Comparison of ENCODE assay signal across 38 cellular contexts in genomic region chr9:90741036-90741435, GRCh38.
"Had no signal": no experiment of that assay in that cellular context is flagged by ENCODE, and none has a peak within 500 bp of the region (broad histone marks: within the 10 kb centered on the region; RNA-seq: fewer than 3 reads in every experiment).

No MANE protein-coding gene starts in this region.

- H3K27ac Mint-ChIP-seq: activated CD4-positive, alpha-beta memory T cell treated with anti-CD3 and anti-CD28 coated beads, Interleukin-2, amount 10 ng/mL, durations not matched to agents 7 days and 5 days; activated CD4-positive, alpha-beta T cell treated with anti-CD3 and anti-CD28 coated beads for 36 hours; activated CD4-positive, alpha-beta T cell treated with anti-CD3 and anti-CD28 coated beads, Interleukin-2, amount 10 ng/mL, durations not matched to agents 7 days and 5 days; activated CD8-positive, alpha-beta memory T cell treated with anti-CD3 and anti-CD28 coated beads, Interleukin-2, amount 10 ng/mL, durations not matched to agents 7 days and 5 days; activated CD8-positive, alpha-beta T cell treated with anti-CD3 and anti-CD28 coated beads, Interleukin-2, amount 10 ng/mL, durations not matched to agents 7 days and 5 days; activated naive CD4-positive, alpha-beta T cell treated with anti-CD3 and anti-CD28 coated beads, Interleukin-2, amount 10 ng/mL, durations not matched to agents 7 days and 5 days; activated naive CD4-positive, alpha-beta T cell treated with anti-CD3 and anti-CD28 coated beads, Interleukin-2, amount 50 U/mL, for 24 hours; activated naive CD8-positive, alpha-beta T cell; activated naive CD8-positive, alpha-beta T cell treated with anti-CD3 and anti-CD28 coated beads, Interleukin-2, amount 10 ng/mL, durations not matched to agents 7 days and 5 days; activated naive CD8-positive, alpha-beta T cell treated with anti-CD3 and anti-CD28 coated beads, Interleukin-2, amount 50 U/mL, for 24 hours; activated T-cell treated with anti-CD3 and anti-CD28 coated beads, Interleukin-2, amount 50 U/mL, for 24 hours; activated T-helper 2 cell treated with anti-CD3 and anti-CD28 coated beads, Interferon-gamma antibody, Interleukin-2, Interleukin-4, amounts not matched to agents 10 μg/mL and 5 μg/mL and 100 μg/mL, durations not matched to agents 14 hours and 24 hours and 36 hours; brain; T-helper 2 cell treated with Interferon-gamma antibody and Interleukin-4, amounts not matched to agents 5 μg/mL and 100 μg/mL, for 36 hours had no signal

- H3K4me1 Mint-ChIP-seq: activated CD4-positive, alpha-beta memory T cell treated with anti-CD3 and anti-CD28 coated beads, Interleukin-2, amount 10 ng/mL, durations not matched to agents 7 days and 5 days; activated CD4-positive, alpha-beta T cell treated with anti-CD3 and anti-CD28 coated beads for 36 hours; activated CD4-positive, alpha-beta T cell treated with anti-CD3 and anti-CD28 coated beads, Interleukin-2, amount 10 ng/mL, durations not matched to agents 7 days and 5 days; activated CD8-positive, alpha-beta memory T cell treated with anti-CD3 and anti-CD28 coated beads, Interleukin-2, amount 10 ng/mL, durations not matched to agents 7 days and 5 days; activated naive CD4-positive, alpha-beta T cell treated with anti-CD3 and anti-CD28 coated beads, Interleukin-2, amount 10 ng/mL, durations not matched to agents 7 days and 5 days; activated naive CD4-positive, alpha-beta T cell treated with anti-CD3 and anti-CD28 coated beads, Interleukin-2, amount 50 U/mL, for 24 hours; activated naive CD8-positive, alpha-beta T cell treated with anti-CD3 and anti-CD28 coated beads, Interleukin-2, amount 10 ng/mL, durations not matched to agents 7 days and 5 days; central memory CD8-positive, alpha-beta T cell had no signal

- H3K9me3 ChIP-seq: ascending aorta, colonic mucosa had no signal

- H3K36me3 Mint-ChIP-seq: activated naive CD4-positive, alpha-beta T cell treated with anti-CD3 and anti-CD28 coated beads, Interleukin-2, amount 10 ng/mL, durations not matched to agents 7 days and 5 days; activated naive CD4-positive, alpha-beta T cell treated with anti-CD3 and anti-CD28 coated beads, Interleukin-2, amount 50 U/mL, for 24 hours; activated naive CD8-positive, alpha-beta T cell treated with anti-CD3 and anti-CD28 coated beads, Interleukin-2, amount 10 ng/mL, durations not matched to agents 7 days and 5 days had no signal

- H3K27ac ChIP-seq: ascending aorta, cardiac muscle cell, colonic mucosa, VCaP had no signal

- H3K27me3 Mint-ChIP-seq: activated CD4-positive, alpha-beta T cell treated with anti-CD3 and anti-CD28 coated beads for 36 hours; activated CD8-positive, alpha-beta memory T cell treated with anti-CD3 and anti-CD28 coated beads, Interleukin-2, amount 10 ng/mL, durations not matched to agents 7 days and 5 days; activated naive CD8-positive, alpha-beta T cell treated with anti-CD3 and anti-CD28 coated beads, Interleukin-2, amount 50 U/mL, for 24 hours; brain had no signal

- ATAC-seq: activated CD4-positive, alpha-beta T cell treated with anti-CD3 and anti-CD28 coated beads for 36 hours; activated CD4-positive, CD25-positive, alpha-beta regulatory T cell treated with anti-CD3 and anti-CD28 coated beads, Interleukin-2, amount 50 U/mL, for 24 hours; activated CD8-positive, alpha-beta memory T cell treated with anti-CD3 and anti-CD28 coated beads, Interleukin-2, amount 10 ng/mL, durations not matched to agents 7 days and 5 days; activated CD8-positive, alpha-beta T cell treated with anti-CD3 and anti-CD28 coated beads, Interleukin-2, amount 10 ng/mL, durations not matched to agents 7 days and 5 days; activated naive CD8-positive, alpha-beta T cell treated with anti-CD3 and anti-CD28 coated beads, Interleukin-2, amount 50 U/mL, for 24 hours had no signal

- FAIRE-seq: bronchial epithelial cell, TTC549 had no signal

- H3K27me3 ChIP-seq: ascending aorta, cardiac muscle cell, colonic mucosa had no signal

- H3K36me3 ChIP-seq: ascending aorta, cardiac muscle cell, colonic mucosa had no signal

- H3K4me1 ChIP-seq: ascending aorta, colonic mucosa had no signal

- H3K9me3 Mint-ChIP-seq: activated naive CD4-positive, alpha-beta T cell treated with anti-CD3 and anti-CD28 coated beads, Interleukin-2, amount 50 U/mL, for 24 hours; central memory CD8-positive, alpha-beta T cell had no signal

- H3K4me3 ChIP-seq: ascending aorta, cardiac muscle cell, colonic mucosa had no signal

- H3K4me3 Mint-ChIP-seq: activated CD4-positive, alpha-beta memory T cell treated with anti-CD3 and anti-CD28 coated beads, Interleukin-2, amount 10 ng/mL, durations not matched to agents 7 days and 5 days; activated CD4-positive, alpha-beta T cell treated with anti-CD3 and anti-CD28 coated beads for 36 hours; activated CD4-positive, alpha-beta T cell treated with anti-CD3 and anti-CD28 coated beads, Interleukin-2, amount 10 ng/mL, durations not matched to agents 7 days and 5 days; activated CD8-positive, alpha-beta memory T cell treated with anti-CD3 and anti-CD28 coated beads, Interleukin-2, amount 10 ng/mL, durations not matched to agents 7 days and 5 days; activated CD8-positive, alpha-beta T cell treated with anti-CD3 and anti-CD28 coated beads, Interleukin-2, amount 10 ng/mL, durations not matched to agents 7 days and 5 days; activated naive CD4-positive, alpha-beta T cell treated with anti-CD3 and anti-CD28 coated beads, Interleukin-2, amount 10 ng/mL, durations not matched to agents 7 days and 5 days; activated naive CD4-positive, alpha-beta T cell treated with anti-CD3 and anti-CD28 coated beads, Interleukin-2, amount 50 U/mL, for 24 hours; activated naive CD8-positive, alpha-beta T cell; activated naive CD8-positive, alpha-beta T cell treated with anti-CD3 and anti-CD28 coated beads, Interleukin-2, amount 10 ng/mL, durations not matched to agents 7 days and 5 days; activated naive CD8-positive, alpha-beta T cell treated with anti-CD3 and anti-CD28 coated beads, Interleukin-2, amount 50 U/mL, for 24 hours; activated T-cell treated with anti-CD3 and anti-CD28 coated beads, Interleukin-2, amount 50 U/mL, for 24 hours; brain; central memory CD8-positive, alpha-beta T cell; T-helper 2 cell treated with Interferon-gamma antibody and Interleukin-4, amounts not matched to agents 5 μg/mL and 100 μg/mL, for 36 hours had no signal

- DNase-seq: activated CD4-positive, alpha-beta memory T cell treated with anti-CD3 and anti-CD28 coated beads, Interleukin-2, amount 10 ng/mL, durations not matched to agents 7 days and 5 days; activated CD4-positive, alpha-beta T cell treated with anti-CD3 and anti-CD28 coated beads for 1 hour; activated CD4-positive, alpha-beta T cell treated with anti-CD3 and anti-CD28 coated beads for 36 hours; activated CD4-positive, alpha-beta T cell treated with anti-CD3 and anti-CD28 coated beads for 48 hours; activated CD4-positive, alpha-beta T cell treated with anti-CD3 and anti-CD28 coated beads, Interleukin-2, amount 10 ng/mL, durations not matched to agents 7 days and 5 days; activated CD4-positive, alpha-beta T cell treated with anti-CD3 and anti-CD28 coated beads, Interleukin-2, amount 50 U/mL, for 48 hours; activated CD4-positive, CD25-positive, alpha-beta regulatory T cell; activated CD8-positive, alpha-beta memory T cell treated with anti-CD3 and anti-CD28 coated beads for 24 hours; activated CD8-positive, alpha-beta memory T cell treated with anti-CD3 and anti-CD28 coated beads, Interleukin-2, amount 10 ng/mL, durations not matched to agents 7 days and 5 days; activated CD8-positive, alpha-beta memory T cell treated with anti-CD3 and anti-CD28 coated beads, Interleukin-2, amount 50 U/mL, for 48 hours; activated CD8-positive, alpha-beta T cell treated with anti-CD3 and anti-CD28 coated beads, Interleukin-2, amount 10 ng/mL, durations not matched to agents 7 days and 5 days; activated effector memory CD4-positive, alpha-beta T cell treated with Interleukin-2 at 50 U/mL for 16 hours; activated gamma-delta T cell; activated naive CD4-positive, alpha-beta T cell treated with anti-CD3 and anti-CD28 coated beads, Interleukin-2, amount 10 ng/mL, durations not matched to agents 7 days and 5 days; activated naive CD4-positive, alpha-beta T cell treated with Interleukin-2 at 50 U/mL for 16 hours; activated naive CD8-positive, alpha-beta T cell treated with anti-CD3 and anti-CD28 coated beads, Interleukin-2, amount 10 ng/mL, durations not matched to agents 7 days and 5 days; activated naive CD8-positive, alpha-beta T cell treated with anti-CD3 and anti-CD28 coated beads, Interleukin-2, amount 50 U/mL, for 24 hours; activated T-cell treated with anti-CD3 and anti-CD28 coated beads, Interleukin-2, amount 50 U/mL, for 24 hours; activated T-cell treated with anti-CD3 and anti-CD28 coated beads, Interleukin-2, amount 50 U/mL, for 48 hours; amygdala; anterior cingulate cortex; caudate nucleus; cerebellar nuclear complex; colonic mucosa; T-helper 2 cell; T-helper 9 cell had no signal
